24 cellular contexts compared by ENCODE assay signal in the genomic region with DNA sequence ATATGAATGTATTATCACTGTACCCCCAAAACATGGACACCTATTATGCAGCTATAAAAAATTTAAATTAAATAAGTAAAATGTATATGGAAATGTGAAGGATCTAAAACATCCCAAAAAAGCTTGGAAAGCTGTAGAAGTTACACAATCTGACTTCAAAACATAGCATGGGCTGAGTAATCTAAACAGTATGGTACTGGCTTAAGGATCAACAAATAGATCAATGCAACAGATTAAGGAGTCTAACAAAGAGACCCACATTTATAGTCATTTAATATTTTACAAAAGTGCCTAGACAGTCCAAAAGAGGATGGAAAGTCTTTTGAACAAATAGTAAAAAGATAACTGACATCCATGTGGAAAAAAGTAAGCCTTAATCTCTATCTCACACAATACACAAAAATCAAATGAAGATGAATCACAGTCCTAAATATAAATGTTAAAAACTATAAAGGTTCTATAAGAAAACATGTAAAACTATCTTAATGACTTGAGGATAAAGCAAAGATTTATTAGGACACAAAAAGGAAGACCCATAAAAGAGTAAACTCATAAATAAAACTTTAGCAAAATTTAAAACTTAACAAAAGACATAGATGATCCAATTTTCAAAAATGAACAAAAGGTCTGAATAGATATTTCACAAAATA. TPM values are rescaled to one million over a fixed set of nuclear protein-coding genes. Genes with fewer than 3 reads are reported as not detected.
DNase-seq lines count a peak whose midpoint lies in the region; ATAC-seq, FAIRE-seq and TF ChIP-seq lines count a peak whose summit lies in the region.
"Had no signal": no experiment of that assay in that cellular context is flagged by ENCODE, and none has a peak within 500 bp of the region (broad histone marks: within the 10 kb centered on the region; RNA-seq: fewer than 3 reads in every experiment).

No MANE protein-coding gene starts in this region.

- no peaks in the 10 kb centered on the region for H3K36me3 Mint-ChIP-seq in activated T-cell treated with anti-CD3 and anti-CD28 coated beads, Interleukin-2, amount 50 U/mL, for 72 hours (ENCODE audit: insufficient read depth in 2 of 2)
- no peaks in the 10 kb centered on the region for H3K36me3 Mint-ChIP-seq in T-helper 17 cell (ENCODE audit: low read depth)
- H3K36me3 Mint-ChIP-seq: memory B cell had no signal

- no peak for FAIRE-seq in GM12892 (lab: Jason Lieb, UNC)

- no peak overlapping the region for H3K4me3 ChIP-seq in fibroblast of pulmonary artery (replicated peaks; ENCODE audit: low read depth, low read length)
- H3K4me3 ChIP-seq in smooth muscle cell, result no peak overlapping the region
- H3K4me3 ChIP-seq: spleen, thyroid gland had no signal

- TF ChIP-seq POLR2A in GM12892 (IDR thresholded peaks at IDR 0.05; ENCODE audit: low read depth, low read length), result no peak

- no peaks in the 10 kb centered on the region for H3K9me3 ChIP-seq in T-helper 17 cell (ENCODE audit: control insufficient read depth, low read length, poor library complexity, severe bottlenecking)
- no peaks in the 10 kb centered on the region for H3K9me3 ChIP-seq in smooth muscle cell (replicated peaks; ENCODE audit: low read depth)
- H3K9me3 ChIP-seq: Caco-2, thyroid gland had no signal

- peaks cover 24% of the 10 kb centered on the region for H3K4me1 ChIP-seq in smooth muscle cell (ENCODE audit: low read depth)

- peaks cover 100% of the 10 kb centered on the region for H4K20me1 ChIP-seq in smooth muscle cell (ENCODE audit: low read depth)

- DNase-seq in activated T-cell treated with anti-CD3 and anti-CD28 coated beads, Interleukin-2, amount 50 U/mL, for 72 hours, result no peak
- DNase-seq in activated T-cell treated with anti-CD3 and anti-CD28 coated beads for 4 hours, result no peak
- DNase-seq in T-helper 17 cell, result no peak
- peak; percentile 39 for DNase-seq in fibroblast of pulmonary artery (ENCODE audit: low read depth)
- no peak for DNase-seq in smooth muscle cell (lab: John Stamatoyannopoulos, UW; ENCODE audit: unreplicated experiment)
- no peak for DNase-seq in activated CD8-positive, alpha-beta memory T cell treated with anti-CD3 and anti-CD28 coated beads, Interleukin-2, amount 50 U/mL, for 48 hours
- DNase-seq in dermis blood vessel endothelial cell, result no peak
- no peak for DNase-seq in GM12892 (ENCODE audit: insufficient read length)
- DNase-seq: 8988T; Caco-2; cerebellar nuclear complex; effector CD8-positive, alpha-beta T cell; glutamatergic neuron; GOT3; KBM-7; NCI-H187; NCI-H774; occipital lobe; spleen; stimulated activated CD4-positive, alpha-beta T cell treated with anti-CD3 and anti-CD28 coated beads, Interleukin-4, amount 100 ng/mL, for 1 hour; stimulated activated naive CD4-positive, alpha-beta T cell treated with Interleukin-2 at 50 U/mL for 16 hours; thyroid gland had no signal

- H3K9ac ChIP-seq in smooth muscle cell (ENCODE audit: low read depth), result no peak overlapping the region

- peaks cover 97% of the 10 kb centered on the region for H3K4me1 Mint-ChIP-seq in activated T-cell treated with anti-CD3 and anti-CD28 coated beads, Interleukin-2, amount 50 U/mL, for 72 hours (ENCODE audit: low read depth)
- H3K4me1 Mint-ChIP-seq in T-helper 17 cell, result peaks cover 75% of the 10 kb centered on the region

- no peaks in the 10 kb centered on the region for H3K36me3 ChIP-seq in smooth muscle cell (ENCODE audit: low read depth)
- H3K36me3 ChIP-seq: spleen, thyroid gland had no signal

- H3K4me3 Mint-ChIP-seq in activated T-cell treated with anti-CD3 and anti-CD28 coated beads, Interleukin-2, amount 50 U/mL, for 72 hours, result peak overlapping the region in 1 of 2 donors; percentile 38
- peak overlapping the region; percentile 51 for H3K4me3 Mint-ChIP-seq in T-helper 17 cell
- H3K4me3 Mint-ChIP-seq: B cell, memory B cell had no signal

- no peak overlapping the region for H2AFZ ChIP-seq in smooth muscle cell (ENCODE audit: low read depth)

- no peak for ATAC-seq in activated T-cell treated with anti-CD3 and anti-CD28 coated beads, Interleukin-2, amount 50 U/mL, for 72 hours (replicated peaks in 1 of 2)
- ATAC-seq in T-helper 17 cell, result no peak

- peak overlapping the region; percentile 27 for H3K27ac Mint-ChIP-seq in activated T-cell treated with anti-CD3 and anti-CD28 coated beads, Interleukin-2, amount 50 U/mL, for 72 hours
- peak overlapping the region; percentile 56 for H3K27ac Mint-ChIP-seq in T-helper 17 cell
- H3K27ac Mint-ChIP-seq: B cell, memory B cell had no signal

- no peaks in the 10 kb centered on the region for H3K27me3 ChIP-seq in smooth muscle cell (ENCODE audit: low read depth)
- H3K27me3 ChIP-seq: spleen, thyroid gland had no signal

- H3K27ac ChIP-seq in smooth muscle cell (ENCODE audit: low read depth), result no peak overlapping the region
- H3K27ac ChIP-seq: thyroid gland had no signal

- no peaks in the 10 kb centered on the region for H3K27me3 Mint-ChIP-seq in activated T-cell treated with anti-CD3 and anti-CD28 coated beads, Interleukin-2, amount 50 U/mL, for 72 hours (ENCODE audit: low read depth)
- H3K27me3 Mint-ChIP-seq in T-helper 17 cell, result no peaks in the 10 kb centered on the region
- H3K27me3 Mint-ChIP-seq: B cell, memory B cell had no signal

- TF ChIP-seq CTCF in fibroblast of pulmonary artery (IDR thresholded peaks at IDR 0.05; ENCODE audit: low read length, missing control alignments) (no peak), smooth muscle cell (IDR thresholded peaks at IDR 0.05; ENCODE audit: borderline replicate concordance, insufficient read depth, poor library complexity, severe bottlenecking) (no peak)

- H3K9me3 Mint-ChIP-seq in activated T-cell treated with anti-CD3 and anti-CD28 coated beads, Interleukin-2, amount 50 U/mL, for 72 hours, result no peaks in the 10 kb centered on the region
- H3K9me3 Mint-ChIP-seq: memory B cell had no signal

- peak overlapping the region; percentile 28 for H3K4me2 ChIP-seq in smooth muscle cell

- no peaks in the 10 kb centered on the region for H3F3A ChIP-seq in smooth muscle cell (ENCODE audit: low read depth)

- peaks cover 99% of the 10 kb centered on the region for H3K79me2 ChIP-seq in smooth muscle cell (ENCODE audit: low read depth)

RNA-seq across cellular contexts. Expression of gene RANBP9, which starts 46.8 kb away (rescaled TPM):
- total RNA-seq in activated T-cell treated with anti-CD3 and anti-CD28 coated beads, Interleukin-2, amount 50 U/mL, for 72 hours, result 10 to 100 TPM; 74.9 to 78.0 TPM
- 10 to 100 TPM; 74.4 to 99.9 TPM for total RNA-seq in T-helper 17 cell
- 40.9 and 50.3 TPM in 2 replicates for total RNA-seq in smooth muscle cell
- polyA plus RNA-seq in smooth muscle cell, result 26.9 and 29.5 TPM in 2 replicates
- total RNA-seq in dermis blood vessel endothelial cell, result 23.3 and 62.5 TPM in 2 replicates
- 23.9 TPM for polyA plus RNA-seq in GM12892 (2012; ENCODE audit: missing spikeins)

RNA-seq across cellular contexts. Expression of gene NOL7, which starts 49.7 kb away (rescaled TPM):
- 10 to 100 TPM; 51.5 to 54.3 TPM for total RNA-seq in activated T-cell treated with anti-CD3 and anti-CD28 coated beads, Interleukin-2, amount 50 U/mL, for 72 hours
- 10 to 100 TPM; 44.3 to 47.0 TPM for total RNA-seq in T-helper 17 cell
- total RNA-seq in smooth muscle cell, result 97.3 and 120 TPM in 2 replicates
- polyA plus RNA-seq in smooth muscle cell, result 104 and 132 TPM in 2 replicates
- 72.8 and 75.2 TPM in 2 replicates for total RNA-seq in dermis blood vessel endothelial cell
- 70.2 TPM for polyA plus RNA-seq in GM12892 (2012; ENCODE audit: missing spikeins)
